In genomic region chr7:94190599-94191061, GRCh38 we compare ENCODE assay signal across 12 cellular contexts.
A peak's percentile ranks its signal among the peaks of the same experiment; 100 is the strongest.
DNase-seq lines count a peak whose midpoint lies in the region; ATAC-seq, FAIRE-seq and TF ChIP-seq lines count a peak whose summit lies in the region.
"Had no signal": no experiment of that assay in that cellular context is flagged by ENCODE, and none has a peak within 500 bp of the region (broad histone marks: within the 10 kb centered on the region; RNA-seq: fewer than 3 reads in every experiment).

No MANE protein-coding gene starts in this region.

- no peaks in the 10 kb centered on the region for H3K27me3 ChIP-seq in BJ (ENCODE audit: control insufficient read depth, insufficient read depth, low read length)
- no peaks in the 10 kb centered on the region for H3K27me3 ChIP-seq in bronchial epithelial cell (ENCODE audit: control insufficient read depth, insufficient read depth, low read length)
- H3K27me3 ChIP-seq in mesenchymal stem cell (ENCODE audit: control insufficient read depth in 1 of 2, insufficient read depth in 1 of 2, low read length in 2 of 2) = no peaks in the 10 kb centered on the region
- no peaks in the 10 kb centered on the region for H3K27me3 ChIP-seq in uterus
- H3K27me3 ChIP-seq in Caco-2 (replicated peaks; ENCODE audit: control insufficient read depth, insufficient read depth, low read length) = no peaks in the 10 kb centered on the region

- H3K36me3 ChIP-seq in BJ (ENCODE audit: control insufficient read depth, insufficient read depth, low read length) (no peaks in the 10 kb centered on the region), bronchial epithelial cell (ENCODE audit: control insufficient read depth, insufficient read depth, low read length) (no peaks in the 10 kb centered on the region), mesenchymal stem cell (ENCODE audit: control insufficient read depth in 1 of 2, insufficient read depth in 2 of 2, low read depth in 1 of 2, low read length in 2 of 2) (no peaks in the 10 kb centered on the region), uterus (no peaks in the 10 kb centered on the region), Caco-2 (ENCODE audit: control insufficient read depth, insufficient read depth, low read length) (no peaks in the 10 kb centered on the region)

- no TSS peak for BruUV-seq in Caco-2 (replicated peaks; lab: Mats Ljungman, UMichigan)

- H3K36me3 Mint-ChIP-seq in Caco-2 (ENCODE audit: insufficient read depth, unreplicated experiment) = no peaks in the 10 kb centered on the region
- H3K36me3 Mint-ChIP-seq in stimulated activated naive B cell treated with anti-CD40 and anti-IgM and Interleukin-4, amounts not matched to agents 10 μg/mL and 1 μg/mL and 100 μg/mL, for 72 hours = no peaks in the 10 kb centered on the region

- H3K27me3 Mint-ChIP-seq in Caco-2 (ENCODE audit: insufficient read depth, unreplicated experiment) = no peaks in the 10 kb centered on the region
- H3K27me3 Mint-ChIP-seq in stimulated activated naive B cell treated with anti-CD40 and anti-IgM and Interleukin-4, amounts not matched to agents 10 μg/mL and 1 μg/mL and 100 μg/mL, for 72 hours = peaks cover 17 to 27% of the 10 kb centered on the region in 2 donors

- H2BK15ac ChIP-seq in mesenchymal stem cell (ENCODE audit: low read depth, poor library complexity, severe bottlenecking) = no peak overlapping the region

- no peak for TF ChIP-seq POLR2A in uterus (IDR thresholded peaks at IDR 0.05)

- H2AFZ ChIP-seq in mesenchymal stem cell (ENCODE audit: low read depth, low read length) = no peak overlapping the region

- no peak overlapping the region for H4K8ac ChIP-seq in mesenchymal stem cell (ENCODE audit: low read length)

- H3K4me3 ChIP-seq in BJ (ENCODE audit: low read depth, low read length) (no peak overlapping the region), bronchial epithelial cell (ENCODE audit: low read depth, low read length) (no peak overlapping the region), mesenchymal stem cell (ENCODE audit: insufficient read depth in 1 of 2, low read depth in 1 of 2, low read length in 2 of 2) (no peak overlapping the region), uterus (no peak overlapping the region), Caco-2 (ENCODE audit: low read depth, low read length) (no peak overlapping the region)

- ATAC-seq in stimulated activated naive B cell treated with anti-CD40 and anti-IgM and Interleukin-4, amounts not matched to agents 10 μg/mL and 1 μg/mL and 100 μg/mL, for 72 hours (replicated peaks) = no peak

- H3K9ac ChIP-seq in mesenchymal stem cell (ENCODE audit: low read length) = peak overlapping the region; percentile 35

- no peaks in the 10 kb centered on the region for H3K9me3 Mint-ChIP-seq in Caco-2 (ENCODE audit: unreplicated experiment)
- H3K9me3 Mint-ChIP-seq in stimulated activated naive B cell treated with anti-CD40 and anti-IgM and Interleukin-4, amounts not matched to agents 10 μg/mL and 1 μg/mL and 100 μg/mL, for 72 hours = peaks cover 0 to 2% of the 10 kb centered on the region in 2 donors
- H3K9me3 Mint-ChIP-seq: activated T-helper 2 cell treated with anti-CD3 and anti-CD28 coated beads, Interferon-gamma antibody, Interleukin-2, Interleukin-4, amounts not matched to agents 10 μg/mL and 5 μg/mL and 100 μg/mL, durations not matched to agents 14 hours and 24 hours and 36 hours had no signal

- H3K23ac ChIP-seq in mesenchymal stem cell (ENCODE audit: low read length in 2 of 2) = no peak overlapping the region

- H3K9me3 ChIP-seq in mesenchymal stem cell (ENCODE audit: control insufficient read depth, low read length) (peaks cover 19% of the 10 kb centered on the region), uterus (no peaks in the 10 kb centered on the region), Caco-2 (no peaks in the 10 kb centered on the region)

- no peak overlapping the region for H3K4ac ChIP-seq in mesenchymal stem cell (ENCODE audit: low read depth in 1 of 2, low read length in 2 of 2)

- H3K4me3 Mint-ChIP-seq in Caco-2 (ENCODE audit: unreplicated experiment) = no peak overlapping the region
- H3K4me3 Mint-ChIP-seq in stimulated activated naive B cell treated with anti-CD40 and anti-IgM and Interleukin-4, amounts not matched to agents 10 μg/mL and 1 μg/mL and 100 μg/mL, for 72 hours = no peak overlapping the region

- H4K91ac ChIP-seq in mesenchymal stem cell (ENCODE audit: low read length) = no peak overlapping the region

- no peak overlapping the region for H3K27ac Mint-ChIP-seq in Caco-2 (ENCODE audit: unreplicated experiment)
- H3K27ac Mint-ChIP-seq in stimulated activated naive B cell treated with anti-CD40 and anti-IgM and Interleukin-4, amounts not matched to agents 10 μg/mL and 1 μg/mL and 100 μg/mL, for 72 hours = no peak overlapping the region
- H3K27ac Mint-ChIP-seq: activated T-helper 2 cell treated with anti-CD3 and anti-CD28 coated beads, Interferon-gamma antibody, Interleukin-2, Interleukin-4, amounts not matched to agents 10 μg/mL and 5 μg/mL and 100 μg/mL, durations not matched to agents 14 hours and 24 hours and 36 hours had no signal

- H3K14ac ChIP-seq in mesenchymal stem cell (ENCODE audit: low read length in 2 of 2) = no peak overlapping the region

- H3K27ac ChIP-seq in mesenchymal stem cell (ENCODE audit: low read length, poor library complexity, severe bottlenecking) (peak overlapping the region; percentile 50), uterus (no peak overlapping the region)

- H2AK5ac ChIP-seq in mesenchymal stem cell (ENCODE audit: low read length, severe bottlenecking) = no peak overlapping the region

- peaks cover 2% of the 10 kb centered on the region for H3K4me1 ChIP-seq in mesenchymal stem cell (ENCODE audit: control insufficient read depth, insufficient read depth, low read depth, low read length)
- H3K4me1 ChIP-seq in uterus = no peaks in the 10 kb centered on the region
- no peaks in the 10 kb centered on the region for H3K4me1 ChIP-seq in Caco-2

- no peak for FAIRE-seq in bronchial epithelial cell (lab: Jason Lieb, UNC)

- peak; percentile 88 for DNase-seq in BJ (ENCODE audit: low read depth)
- peak; percentile 98 for DNase-seq in LHCN-M2 (ENCODE audit: low read depth)
- DNase-seq in bronchial epithelial cell (ENCODE audit: low read depth) = peak; percentile 83
- peak; percentile 95 for DNase-seq in mesenchymal stem cell
- DNase-seq in activated CD4-positive, alpha-beta T cell treated with anti-CD3 and anti-CD28 coated beads for 4 hours = no peak
- no peak for DNase-seq in uterus
- no peak for DNase-seq in Caco-2
- DNase-seq in stimulated activated naive B cell treated with anti-CD40 and anti-IgM and Interleukin-4, amounts not matched to agents 10 μg/mL and 1 μg/mL and 100 μg/mL, for 72 hours = no peak
- DNase-seq: DMS 273 treated with DMSO at 0.1 percent for 48 hours; effector CD4-positive, alpha-beta T cell; NCI-H1048 had no signal

- 0% methylated on average over 1 of the region's 1 CpG for whole genome bisulfite sequencing in mesenchymal stem cell

- H2BK5ac ChIP-seq in mesenchymal stem cell (ENCODE audit: low read depth, low read length, poor library complexity, severe bottlenecking) = no peak overlapping the region

- CTCF ChIA-PET in BJ (lab: Yijun Ruan, JAX) (no interaction called here), Caco-2 (lab: Charles Lee) (no interaction called here)

- no peak overlapping the region for H3K18ac ChIP-seq in mesenchymal stem cell (ENCODE audit: low read depth in 1 of 2, low read length in 2 of 2)

- intact Hi-C loops in uterus (cut with DNase I; ENCODE audit: low total_unique reads) = no loop called here
- intact Hi-C loops in Caco-2 (cut with micrococcal nuclease; ENCODE audit: unreplicated experiment) = no loop called here

- H3K4me1 Mint-ChIP-seq in Caco-2 (ENCODE audit: low read depth, unreplicated experiment) = no peaks in the 10 kb centered on the region
- H3K4me1 Mint-ChIP-seq in stimulated activated naive B cell treated with anti-CD40 and anti-IgM and Interleukin-4, amounts not matched to agents 10 μg/mL and 1 μg/mL and 100 μg/mL, for 72 hours = no peaks in the 10 kb centered on the region

- H2BK120ac ChIP-seq in mesenchymal stem cell (ENCODE audit: low read depth, low read length) = no peak overlapping the region

- no peak overlapping the region for H2BK12ac ChIP-seq in mesenchymal stem cell (ENCODE audit: low read length in 2 of 2)

- H3K79me1 ChIP-seq in mesenchymal stem cell (replicated peaks; ENCODE audit: low read length, poor library complexity, severe bottlenecking) = no peaks in the 10 kb centered on the region

- no peak for TF ChIP-seq CTCF in BJ (IDR thresholded peaks at IDR 0.05; ENCODE audit: insufficient read depth, low read depth, low read length)
- TF ChIP-seq CTCF in bronchial epithelial cell (IDR thresholded peaks at IDR 0.05; ENCODE audit: insufficient read depth, low read length, severe bottlenecking) = no peak
- TF ChIP-seq CTCF in uterus (IDR thresholded peaks at IDR 0.05) = no peak
- no peak for TF ChIP-seq CTCF in Caco-2 (IDR thresholded peaks at IDR 0.05; ENCODE audit: insufficient read depth in 1 of 2, low read depth in 1 of 2, low read length in 1 of 2, severe bottlenecking in 1 of 2, unreplicated experiment in 1 of 2)

- no peak overlapping the region for H3K4me2 ChIP-seq in mesenchymal stem cell (ENCODE audit: low read length, poor library complexity, severe bottlenecking)

- POLR2A ChIA-PET in BJ (lab: Charles Lee) (no interaction called here), Caco-2 (lab: Charles Lee) (no interaction called here)

Comparison
In these comparisons a context has a peak if more than half of its experiments do, and no peak if none do; other contexts are left out.
1. DNase-seq: peak in BJ (single experiment), LHCN-M2 (single experiment), bronchial epithelial cell (single experiment) and mesenchymal stem cell (single experiment); none in activated CD4-positive, alpha-beta T cell treated with anti-CD3 and anti-CD28 coated beads for 4 hours (0 of 2), uterus (0 of 2), Caco-2 (0 of 2) and stimulated activated naive B cell treated with anti-CD40 and anti-IgM and Interleukin-4, amounts not matched to agents 10 μg/mL and 1 μg/mL and 100 μg/mL, for 72 hours (single experiment).